12 cellular contexts compared by ENCODE assay signal in the genomic region with DNA sequence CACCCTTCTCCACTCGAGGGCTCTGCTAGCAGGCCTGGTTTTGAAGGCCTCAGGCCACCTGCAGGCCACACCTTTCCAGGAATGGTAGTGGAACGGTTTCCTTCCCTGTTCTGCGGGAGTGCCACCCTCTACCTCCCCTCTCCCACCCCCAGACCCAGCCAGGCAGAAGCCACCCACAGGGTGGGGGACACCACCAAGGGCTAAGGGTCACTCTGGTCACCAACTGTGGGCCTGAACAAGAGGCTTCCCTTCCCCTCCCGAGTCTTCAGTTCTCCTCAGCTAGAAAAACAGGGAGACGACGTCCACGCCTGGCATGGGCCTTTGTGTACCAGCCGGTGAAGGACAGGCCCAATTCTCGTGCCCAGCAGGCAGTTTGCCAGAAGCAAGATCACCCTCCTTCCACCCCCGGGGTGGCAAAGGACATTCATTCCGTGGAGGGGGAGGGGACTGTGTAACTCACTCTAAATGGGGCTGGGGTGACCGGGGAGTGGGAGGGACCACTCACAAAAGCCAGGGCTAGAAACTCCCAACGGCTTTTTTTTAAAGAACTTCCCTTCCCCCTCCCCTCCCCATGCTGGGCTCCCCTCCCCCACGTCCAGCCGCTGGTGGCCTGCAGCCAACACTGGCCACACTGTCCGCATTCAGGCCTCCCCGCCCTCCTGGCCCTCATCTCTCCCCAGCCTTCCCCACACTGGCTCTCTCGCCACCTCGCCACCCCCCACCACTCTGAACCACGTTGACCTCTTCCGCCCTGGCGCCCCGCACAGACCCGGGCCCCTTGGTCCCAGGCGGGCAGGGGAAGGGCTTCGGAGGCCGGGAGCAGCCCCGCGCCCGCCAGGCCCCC. TPM values are rescaled to one million over a fixed set of nuclear protein-coding genes. Genes with fewer than 3 reads are reported as not detected.
DNase-seq lines count a peak whose midpoint lies in the region; ATAC-seq and TF ChIP-seq lines count a peak whose summit lies in the region.
"Had no signal": no experiment of that assay in that cellular context is flagged by ENCODE, and none has a peak within 500 bp of the region (broad histone marks: within the 10 kb centered on the region; RNA-seq: fewer than 3 reads in every experiment).

No MANE protein-coding gene starts in this region.

- POLR2A ChIA-PET in SK-N-SH (lab: Yijun Ruan, JAX): interaction anchor here (0.8 to 1.7 kb wide), 4 partner anchors 13 to 18 kb away, joined by 3 to 7 read pairs (median 4); no protein-coding TSS in a partner anchor

- TF ChIP-seq RAD21 in SK-N-SH (IDR thresholded peaks at IDR 0.05; ENCODE audit: low read length): no peak

- no peak for ATAC-seq in HG03378 (IDR thresholded peaks at IDR 0.05; ENCODE audit: unreplicated experiment)

- H3K27me3 ChIP-seq in SK-N-SH (ENCODE audit: insufficient read depth): no peaks in the 10 kb centered on the region

- 63% methylated on average over 23 of the region's 30 CpGs for WGBS in SK-N-SH (ENCODE audit: low lambda C conversion rate)

- no peaks in the 10 kb centered on the region for H3K9me2 ChIP-seq in SK-N-SH

- no peak overlapping the region for H3K4me3 ChIP-seq in SK-N-SH (ENCODE audit: low read depth in 2 of 2, low read length in 1 of 2)

- no peak overlapping the region for H3K9ac ChIP-seq in SK-N-SH

- peaks cover 5% of the 10 kb centered on the region for H3K4me1 Mint-ChIP-seq in glutamatergic neuron (ENCODE audit: low read depth, unreplicated experiment)
- peaks cover 49% of the 10 kb centered on the region for H3K4me1 Mint-ChIP-seq in nephron progenitor cell

- in situ Hi-C loops in ACHN (cut with HindIII; ENCODE audit: low pct_ligation_motif_present, low pct_unique_long_range_greater_than_20kb, low sequenced_read_pairs): no loop called here

- peaks cover 18% of the 10 kb centered on the region for H3K79me2 ChIP-seq in SK-N-SH (ENCODE audit: insufficient read depth)

- DNase-seq in ACHN: peak; percentile 63
- DNase-seq in SK-N-SH: peak; percentile 87
- DNase-seq in glutamatergic neuron: no peak
- DNase-seq in nephron progenitor cell: peak; percentile 57
- no peak for DNase-seq in HuH-7 (ENCODE audit: low spot score)
- DNase-seq in LoVo (ENCODE audit: low spot score): no peak
- DNase-seq in NCI-H2081 treated with DMSO at 0.1 percent for 48 hours (lab: John Stamatoyannopoulos, UW): no peak
- DNase-seq: NCI-H748 treated with DMSO at 0.1 percent for 48 hours had no signal

- no peak overlapping the region for H3K4me2 ChIP-seq in SK-N-SH

- no peak overlapping the region for H2AFZ ChIP-seq in SK-N-SH (ENCODE audit: low read depth)

- TF ChIP-seq CTCF in SK-N-SH (IDR thresholded peaks at IDR 0.05): no peak
- TF ChIP-seq CTCF in glutamatergic neuron (IDR thresholded peaks at IDR 0.05; ENCODE audit: partially characterized antibody, unreplicated experiment): no peak
- no peak for TF ChIP-seq CTCF in nephron progenitor cell (IDR thresholded peaks at IDR 0.05)

- CTCF ChIA-PET in SK-N-SH (lab: Yijun Ruan, JAX): interaction anchor here (1.6 to 7.1 kb wide), 4 partner anchors 11 to 90 kb away, joined by 11 to 65 read pairs (median 46); a partner anchor contains a TSS

- peak overlapping the region in 1 of 2 experiments; percentile 77; a peak in 1 of 4 replicates for H3K27ac ChIP-seq in SK-N-SH (ENCODE audit: low read depth in 2 of 2, low read length in 1 of 2)

- no peaks in the 10 kb centered on the region for H3K36me3 Mint-ChIP-seq in glutamatergic neuron (ENCODE audit: unreplicated experiment)
- H3K36me3 Mint-ChIP-seq in nephron progenitor cell (ENCODE audit: low read depth): peaks cover 4% of the 10 kb centered on the region

- no peaks in the 10 kb centered on the region for H3K9me3 ChIP-seq in SK-N-SH

- peaks cover 10% of the 10 kb centered on the region for H3F3A ChIP-seq in SK-N-SH (replicated peaks; ENCODE audit: insufficient read depth)

- H3K36me3 ChIP-seq in SK-N-SH (replicated peaks in 1 of 2; ENCODE audit: control insufficient read depth in 1 of 2, insufficient read depth in 2 of 2, low read length in 1 of 2): peaks cover 15 to 24% of the 10 kb centered on the region in 2 experiments

- H4K20me1 ChIP-seq in SK-N-SH (ENCODE audit: insufficient read depth): peaks cover 28% of the 10 kb centered on the region

- no peak for TF ChIP-seq EP300 in SK-N-SH (IDR thresholded peaks at IDR 0.05; ENCODE audit: borderline replicate concordance in 1 of 2, low read depth in 1 of 2, low read length in 1 of 2)

- peak overlapping the region; percentile 61 for H3K4me3 Mint-ChIP-seq in glutamatergic neuron (ENCODE audit: unreplicated experiment)
- peak overlapping the region; percentile 64 for H3K4me3 Mint-ChIP-seq in nephron progenitor cell
- H3K4me3 Mint-ChIP-seq: activated T-helper 1 cell treated with anti-CD3 and anti-CD28 coated beads, Interleukin-12 subunit alpha, Interleukin-12 subunit beta, Interleukin-2, Interleukin-4 antibody, amounts not matched to agents 30 ng/mL and 10 ng/mL and 1 ng/mL, durations not matched to agents 14 hours and 24 hours and 36 hours; memory B cell; stimulated activated naive CD8-positive, alpha-beta T cell treated with anti-CD3 and anti-CD28 coated beads, Interleukin-15, Interleukin-2, amounts not matched to agents 100 ng/mL and 50 ng/mL, for 24 hours had no signal

- H3K27ac Mint-ChIP-seq in glutamatergic neuron (ENCODE audit: unreplicated experiment) (no peak overlapping the region), nephron progenitor cell (no peak overlapping the region)
- H3K27ac Mint-ChIP-seq: activated T-helper 1 cell treated with anti-CD3 and anti-CD28 coated beads, Interleukin-12 subunit alpha, Interleukin-12 subunit beta, Interleukin-2, Interleukin-4 antibody, amounts not matched to agents 30 ng/mL and 10 ng/mL and 1 ng/mL, durations not matched to agents 14 hours and 24 hours and 36 hours; memory B cell; stimulated activated naive CD8-positive, alpha-beta T cell treated with anti-CD3 and anti-CD28 coated beads, Interleukin-15, Interleukin-2, amounts not matched to agents 100 ng/mL and 50 ng/mL, for 24 hours had no signal

- H3K9me3 Mint-ChIP-seq in glutamatergic neuron (ENCODE audit: unreplicated experiment) (peaks cover 4% of the 10 kb centered on the region), nephron progenitor cell (no peaks in the 10 kb centered on the region)
- H3K9me3 Mint-ChIP-seq: activated T-helper 1 cell treated with anti-CD3 and anti-CD28 coated beads, Interleukin-12 subunit alpha, Interleukin-12 subunit beta, Interleukin-2, Interleukin-4 antibody, amounts not matched to agents 30 ng/mL and 10 ng/mL and 1 ng/mL, durations not matched to agents 14 hours and 24 hours and 36 hours; memory B cell; stimulated activated naive CD8-positive, alpha-beta T cell treated with anti-CD3 and anti-CD28 coated beads, Interleukin-15, Interleukin-2, amounts not matched to agents 100 ng/mL and 50 ng/mL, for 24 hours had no signal

- H3K4me1 ChIP-seq in SK-N-SH (ENCODE audit: control insufficient read depth in 1 of 2, insufficient read depth in 2 of 2, low read depth in 1 of 2, low read length in 1 of 2): peaks cover 5 to 41% of the 10 kb centered on the region in 2 experiments; a peak in 2 of 4 replicates

- H3K27me3 Mint-ChIP-seq in glutamatergic neuron (ENCODE audit: unreplicated experiment): peaks cover 19% of the 10 kb centered on the region
- H3K27me3 Mint-ChIP-seq in nephron progenitor cell (ENCODE audit: low read depth, poor library complexity): peaks cover 98% of the 10 kb centered on the region
- H3K27me3 Mint-ChIP-seq: memory B cell had no signal

TF ChIP-seq in SK-N-SH, 30 proteins besides CTCF, POLR2A, EP300 and RAD21:
- TF ChIP-seq TCF12 (IDR thresholded peaks at IDR 0.05): no peak
- peak; percentile 94 for TF ChIP-seq CHD2 (IDR thresholded peaks at IDR 0.05; ENCODE audit: low read length, partially characterized antibody)

RNA-seq across cellular contexts. Expression of a gene that starts 7.7 kb away (rescaled TPM):
- 16.6 and 21.9 TPM in 2 replicates for polyA plus RNA-seq in SK-N-SH (2012; rRNA removed)
- polyA plus RNA-seq in SK-N-SH (2012; cell fraction: cytosol; rRNA removed): 11.0 and 13.2 TPM in 2 replicates
- polyA plus RNA-seq in SK-N-SH (2012; cell fraction: nucleus; rRNA removed): 23.6 and 29.2 TPM in 2 replicates
- 19.3 TPM for total RNA-seq in glutamatergic neuron (ENCODE audit: unreplicated experiment)

RNA-seq across cellular contexts. Expression of a gene that starts 34.7 kb away (rescaled TPM):
- polyA plus RNA-seq in SK-N-SH (2012; rRNA removed): 2.1 and 2.9 TPM in 2 replicates
- 2.0 and 2.8 TPM in 2 replicates for polyA plus RNA-seq in SK-N-SH (2012; cell fraction: cytosol; rRNA removed)
- polyA plus RNA-seq in SK-N-SH (2012; cell fraction: nucleus; rRNA removed): 6.1 and 6.5 TPM in 2 replicates
- total RNA-seq in glutamatergic neuron (ENCODE audit: unreplicated experiment): 13.8 TPM

RNA-seq across cellular contexts. Expression of a gene that starts 53.6 kb away (rescaled TPM):
- polyA plus RNA-seq in SK-N-SH (2012; rRNA removed): 19.7 and 22.4 TPM in 2 replicates
- polyA plus RNA-seq in SK-N-SH (2012; cell fraction: cytosol; rRNA removed): 9.7 and 13.6 TPM in 2 replicates
- 42.0 and 52.6 TPM in 2 replicates for polyA plus RNA-seq in SK-N-SH (2012; cell fraction: nucleus; rRNA removed)
- 78.8 TPM for total RNA-seq in glutamatergic neuron (ENCODE audit: unreplicated experiment)

Comparison
In these comparisons a context has a peak if more than half of its experiments do, and no peak if none do; other contexts are left out.
1. DNase-seq: peak in ACHN (single experiment), SK-N-SH (single experiment) and nephron progenitor cell (single experiment); none in glutamatergic neuron (single experiment), HuH-7 (single experiment), LoVo (single experiment) and NCI-H2081 treated with DMSO at 0.1 percent for 48 hours (single experiment).